In genomic region chr21:37915941-37916794, GRCh38 we compare ENCODE assay signal across 9 cellular contexts. TPM values are rescaled to one million over a fixed set of nuclear protein-coding genes. Genes with fewer than 3 reads are reported as not detected.
DNase-seq lines count a peak whose midpoint lies in the region; ATAC-seq and TF ChIP-seq lines count a peak whose summit lies in the region.
"Had no signal": no experiment of that assay in that cellular context is flagged by ENCODE, and none has a peak within 500 bp of the region (broad histone marks: within the 10 kb centered on the region; RNA-seq: fewer than 3 reads in every experiment).

Gene KCNJ6 (minus strand): TSS chr21:37916457. CDS start chr21:37840682, 75,775 bp downstream.

- peaks cover 18% of the 10 kb centered on the region for H3K4me1 Mint-ChIP-seq in nephron progenitor cell

- no peaks in the 10 kb centered on the region for H3K9me3 Mint-ChIP-seq in nephron progenitor cell

- peaks cover 13% of the 10 kb centered on the region for H3K4me1 ChIP-seq in PC-3 (ENCODE audit: insufficient read depth, low read length)
- peaks cover 12 to 20% (median 13%) of the 10 kb centered on the region in 4 donors for H3K4me1 ChIP-seq in esophagus muscularis mucosa

- intact Hi-C loops in PC-3 (cut with micrococcal nuclease) (no loop called here), esophagus muscularis mucosa (cut with DNase I) (no loop called here)

- no peak for TF ChIP-seq POLR2A in esophagus muscularis mucosa (IDR thresholded peaks at IDR 0.05; ENCODE audit: low read depth)

- no peaks in the 10 kb centered on the region for H4K20me1 ChIP-seq in PC-3 (ENCODE audit: low read length)

- no peaks in the 10 kb centered on the region for H3K79me2 ChIP-seq in PC-3 (ENCODE audit: low read length)

- H3K27ac Mint-ChIP-seq in nephron progenitor cell = no peak within 1 kb of the TSS

- peak within 1 kb of the TSS; percentile 82 for H3K4me3 Mint-ChIP-seq in nephron progenitor cell

- H3F3A ChIP-seq in PC-3 (ENCODE audit: low read length, unreplicated experiment) = no peaks in the 10 kb centered on the region

- no peak for TF ChIP-seq EP300 in esophagus muscularis mucosa (IDR thresholded peaks at IDR 0.05)

- POLR2A ChIA-PET in AG04449 (lab: Yijun Ruan, JAX) = no interaction called here
- POLR2A ChIA-PET in PC-3 (lab: Charles Lee; ENCODE audit: unreplicated experiment) = no interaction called here

- no peaks in the 10 kb centered on the region for H3K36me3 Mint-ChIP-seq in nephron progenitor cell (ENCODE audit: low read depth)

- 2% methylated on average over 54 of the region's 68 CpGs for WGBS in esophagus muscularis mucosa

- H3K4me3 ChIP-seq in AG04449 (ENCODE audit: low read depth, low read length) (peak within 1 kb of the TSS; percentile 32), PC-3 (ENCODE audit: low read length) (no peak within 1 kb of the TSS), esophagus muscularis mucosa (peak within 1 kb of the TSS in 3 of 4 donors; percentile 10 to 32 (median 29))
- H3K4me3 ChIP-seq: thyroid gland had no signal

- H3K27me3 ChIP-seq in PC-3 (ENCODE audit: low read length) (peaks cover 51% of the 10 kb centered on the region), esophagus muscularis mucosa (peaks cover 0 to 95% (median 23%) of the 10 kb centered on the region in 4 donors)

- peak; percentile 89 for TF ChIP-seq CTCF in AG04449 (IDR thresholded peaks at IDR 0.05; ENCODE audit: insufficient read depth, low read length, missing control alignments)
- peak; percentile 34; the same call in 1 of the 2 replicates for TF ChIP-seq CTCF in PC-3 (conservative IDR thresholded peaks at IDR 0.05; ENCODE audit: low read depth, low read length)
- no peak for TF ChIP-seq CTCF in esophagus muscularis mucosa (IDR thresholded peaks at IDR 0.05)
- peak; percentile 60 for TF ChIP-seq CTCF in nephron progenitor cell (IDR thresholded peaks at IDR 0.05)

- no peaks in the 10 kb centered on the region for H3K9me2 ChIP-seq in PC-3 (replicated peaks; ENCODE audit: low read length)

- no peak within 1 kb of the TSS for H3K9ac ChIP-seq in PC-3 (ENCODE audit: low read length)

- H2AFZ ChIP-seq in PC-3 (ENCODE audit: low read length) = no peak within 1 kb of the TSS

- CTCF ChIA-PET in AG04449 (lab: Yijun Ruan, JAX) = interaction anchor here (0.6 to 10.0 kb wide), 16 partner anchors 16 to 440 kb away, joined by 3 to 69 read pairs (median 4); no protein-coding TSS in a partner anchor
- CTCF ChIA-PET in PC-3 (lab: Charles Lee) = no interaction called here

- H3K27ac ChIP-seq in PC-3 (ENCODE audit: low read length) = no peak within 1 kb of the TSS
- no peak within 1 kb of the TSS for H3K27ac ChIP-seq in esophagus muscularis mucosa (replicated peaks in 1 of 4)
- H3K27ac ChIP-seq: thyroid gland had no signal

- peak within 1 kb of the TSS; percentile 14 for H3K4me2 ChIP-seq in PC-3 (ENCODE audit: low read length)

- BruUV-seq in PC-3 (replicated peaks; lab: Mats Ljungman, UMichigan) = no TSS peak

- ATAC-seq in PC-3 (no peak), GM19035 (IDR thresholded peaks at IDR 0.05; ENCODE audit: unreplicated experiment) (no peak), GM19467 (IDR thresholded peaks at IDR 0.05; ENCODE audit: unreplicated experiment) (no peak)

- H3K27me3 Mint-ChIP-seq in nephron progenitor cell (ENCODE audit: low read depth, poor library complexity) = peaks cover 79% of the 10 kb centered on the region

- DNase-seq in AG04449 (ENCODE audit: low read depth, low spot score) (no peak), HCEC 1CT (peak; percentile 55), PC-3 (no peak), esophagus muscularis mucosa (ENCODE audit: extremely low spot score) (no peak), nephron progenitor cell (peak; percentile 88)
- no peak for DNase-seq in activated naive CD4-positive, alpha-beta T cell treated with anti-CD3 and anti-CD28 coated beads, Interleukin-2, amount 50 U/mL, for 16 hours

- H3K9me3 ChIP-seq in PC-3 (ENCODE audit: low read length) = no peaks in the 10 kb centered on the region
- no peaks in the 10 kb centered on the region for H3K9me3 ChIP-seq in esophagus muscularis mucosa
- H3K9me3 ChIP-seq: thyroid gland had no signal

- H3K36me3 ChIP-seq in PC-3 (ENCODE audit: low read depth, low read length) (no peaks in the 10 kb centered on the region), esophagus muscularis mucosa (no peaks in the 10 kb centered on the region)
- H3K36me3 ChIP-seq: thyroid gland had no signal

RNA-seq across cellular contexts. Expression of gene KCNJ6, which starts in this region (rescaled TPM):
- not detected in 2 replicates for total RNA-seq in PC-3 (2014; rRNA removed)
- total RNA-seq in esophagus muscularis mucosa = under 1 TPM in 2 of 4 donors, not detected in 2; under 0.01 TPM
- total RNA-seq: thyroid gland had no signal

Comparison
In these comparisons a context has a peak if more than half of its experiments do, and no peak if none do; other contexts are left out.
1. DNase-seq: peak in HCEC 1CT (single experiment) and nephron progenitor cell (single experiment); none in AG04449 (single experiment), PC-3 (single experiment), esophagus muscularis mucosa (single experiment) and activated naive CD4-positive, alpha-beta T cell treated with anti-CD3 and anti-CD28 coated beads, Interleukin-2, amount 50 U/mL, for 16 hours (single experiment).
2. CTCF ChIP-seq: peak in AG04449 (single experiment), PC-3 (single experiment) and nephron progenitor cell (single experiment); none in esophagus muscularis mucosa (0 of 3).